In genomic region chr5:118606940-118607339, GRCh38 we compare ENCODE assay signal across 1 cellular context.
TF ChIP-seq lines count a peak whose summit lies in the region.

No MANE protein-coding gene starts in this region.

TF ChIP-seq in GM23338, 12 proteins besides CTCF, POLR2A, EP300 and RAD21 (continued from another document):
- no peak for TF ChIP-seq ZNF462 (CRISPR knock-in tag; IDR thresholded peaks at IDR 0.05)
- TF ChIP-seq REST (IDR thresholded peaks at IDR 0.05; ENCODE audit: unreplicated experiment), result no peak
- no peak for TF ChIP-seq NANOG (IDR thresholded peaks at IDR 0.05; ENCODE audit: borderline replicate concordance)
TF ChIP-seq in GM23338: peak in this region for 0.
